ENCODE assay signal across 9 cellular contexts in genomic region chr15:64697911-64698369, GRCh38.
DNase-seq lines count a peak whose midpoint lies in the region; ATAC-seq, FAIRE-seq and TF ChIP-seq lines count a peak whose summit lies in the region.
"Had no signal": no experiment of that assay in that cellular context is flagged by ENCODE, and none has a peak within 500 bp of the region (broad histone marks: within the 10 kb centered on the region; RNA-seq: fewer than 3 reads in every experiment).

No MANE protein-coding gene starts in this region.

- peak; percentile 76 to 80 for DNase-seq in activated T-cell treated with anti-CD3 and anti-CD28 coated beads, Interleukin-2, amount 50 U/mL, for 72 hours
- DNase-seq in hepatocyte (ENCODE audit: low spot score) (no peak), cortex of kidney (lab: John Stamatoyannopoulos, UW) (no peak), NOMO-1 treated with dmso at 0.1 percent for 144 hours (lab: John Stamatoyannopoulos, UW; ENCODE audit: unreplicated experiment) (no peak), urothelium cell line (ENCODE audit: low spot score) (no peak)
- DNase-seq in stimulated activated CD8-positive, alpha-beta memory T cell treated with anti-CD3 and anti-CD28 coated beads, Interleukin-4, amount 100 ng/mL, for 48 hours: peak; percentile 72

- CTCF ChIA-PET in HEK293 (lab: Yijun Ruan, JAX): interaction anchor here (0.6 to 1.4 kb wide), 4 partner anchors 11 to 33 kb away, joined by 3 to 7 read pairs (median 6); no protein-coding TSS in a partner anchor

- peak overlapping the region; percentile 81 for H3K27ac Mint-ChIP-seq in activated T-cell treated with anti-CD3 and anti-CD28 coated beads, Interleukin-2, amount 50 U/mL, for 72 hours

- H3K27me3 Mint-ChIP-seq in activated T-cell treated with anti-CD3 and anti-CD28 coated beads, Interleukin-2, amount 50 U/mL, for 72 hours (ENCODE audit: low read depth): no peaks in the 10 kb centered on the region

- peak overlapping the region; percentile 95 for H3K4me2 ChIP-seq in hepatocyte

- H3K27ac ChIP-seq in HEK293 (ENCODE audit: extremely low read depth, low read depth, low read length): no peak overlapping the region
- peak overlapping the region; percentile 25 for H3K27ac ChIP-seq in hepatocyte

- H3K4me1 ChIP-seq in HEK293 (ENCODE audit: control insufficient read depth, insufficient read depth, low read length) (peaks cover 18% of the 10 kb centered on the region), hepatocyte (ENCODE audit: insufficient read depth) (peaks cover 46% of the 10 kb centered on the region)

- peaks cover 49% of the 10 kb centered on the region for H4K20me1 ChIP-seq in hepatocyte (ENCODE audit: insufficient read depth, poor library complexity, severe bottlenecking)

- H3K9me3 Mint-ChIP-seq in activated T-cell treated with anti-CD3 and anti-CD28 coated beads, Interleukin-2, amount 50 U/mL, for 72 hours: no peaks in the 10 kb centered on the region

- peaks cover 6 to 14% of the 10 kb centered on the region in 2 donors for H3K36me3 Mint-ChIP-seq in activated T-cell treated with anti-CD3 and anti-CD28 coated beads, Interleukin-2, amount 50 U/mL, for 72 hours (ENCODE audit: insufficient read depth in 2 of 2)

- no peak for FAIRE-seq in urothelium cell line (lab: Jason Lieb, UNC)

- H3K9me3 ChIP-seq in HEK293 (ENCODE audit: control insufficient read depth, insufficient read depth, low read depth, low read length) (no peaks in the 10 kb centered on the region), hepatocyte (ENCODE audit: low read depth) (no peaks in the 10 kb centered on the region)

- peak overlapping the region; percentile 73 to 87 for H3K4me3 Mint-ChIP-seq in activated T-cell treated with anti-CD3 and anti-CD28 coated beads, Interleukin-2, amount 50 U/mL, for 72 hours

- WGBS in hepatocyte (ENCODE audit: low lambda C conversion rate, missing lambda C conversion rate): 92% methylated on average over 3 of the region's 3 CpGs

- TF ChIP-seq CTCF in HEK293 (tag by site-specific recombination; IDR thresholded peaks at IDR 0.05): no peak
- TF ChIP-seq CTCF in hepatocyte (IDR thresholded peaks at IDR 0.05; ENCODE audit: poor library complexity): no peak

- no peak overlapping the region for H3K4me3 ChIP-seq in HEK293 (ENCODE audit: low read depth, low read length)
- H3K4me3 ChIP-seq in hepatocyte: no peak overlapping the region
- H3K4me3 ChIP-seq: skin epidermis had no signal

- H3K79me2 ChIP-seq in hepatocyte: peaks cover 97% of the 10 kb centered on the region

- H3K9me2 ChIP-seq in hepatocyte (replicated peaks; ENCODE audit: insufficient read depth): no peaks in the 10 kb centered on the region

- peaks cover 0 to 31% of the 10 kb centered on the region in 2 experiments; a peak in 2 of 3 replicates for H3K36me3 ChIP-seq in HEK293 (ENCODE audit: control insufficient read depth in 2 of 2, insufficient read depth in 1 of 2, low read length in 2 of 2)
- no peaks in the 10 kb centered on the region for H3K36me3 ChIP-seq in hepatocyte (replicated peaks; ENCODE audit: insufficient read depth, low read depth)

- peaks cover 85% of the 10 kb centered on the region for H3K4me1 Mint-ChIP-seq in activated T-cell treated with anti-CD3 and anti-CD28 coated beads, Interleukin-2, amount 50 U/mL, for 72 hours (ENCODE audit: low read depth)

- ATAC-seq in activated T-cell treated with anti-CD3 and anti-CD28 coated beads, Interleukin-2, amount 50 U/mL, for 72 hours (replicated peaks in 1 of 2): peak; percentile 81 to 86
- no peak for ATAC-seq in GM19351 (IDR thresholded peaks at IDR 0.05; ENCODE audit: unreplicated experiment)

- H3K27me3 ChIP-seq in hepatocyte: no peaks in the 10 kb centered on the region

- no peak overlapping the region for H2AFZ ChIP-seq in hepatocyte

- POLR2A ChIA-PET in HEK293 (lab: Yijun Ruan, JAX): no interaction called here

TF ChIP-seq in HEK293, 187 proteins besides CTCF, POLR2A, EP300 and RAD21 (continues in another document):
- TF ChIP-seq ZBTB17 (tag by site-specific recombination; IDR thresholded peaks at IDR 0.05) (peak; percentile 54; the same call in 1 of the 2 replicates), ZNF140 (tag by site-specific recombination; IDR thresholded peaks at IDR 0.05) (no peak), PRDM6 (tag by site-specific recombination; IDR thresholded peaks at IDR 0.05) (peak; percentile 66), ZNF645 (tag by site-specific recombination; IDR thresholded peaks at IDR 0.05) (no peak), ZNF629 (tag by site-specific recombination; IDR thresholded peaks at IDR 0.05) (peak; percentile 84), SETDB1 (IDR thresholded peaks at IDR 0.05; ENCODE audit: insufficient read length, low read length) (no peak), ZXDB (tag by site-specific recombination; IDR thresholded peaks at IDR 0.05) (no peak), ZBTB8A (tag by site-specific recombination; IDR thresholded peaks at IDR 0.05) (no peak), ZNF274 (IDR thresholded peaks at IDR 0.05; ENCODE audit: low read length) (no peak), ZNF274 (tag by site-specific recombination; IDR thresholded peaks at IDR 0.05; ENCODE audit: borderline replicate concordance) (no peak), ZBTB48 (tag by site-specific recombination; IDR thresholded peaks at IDR 0.05) (peak; percentile 39; the same call in 1 of the 2 replicates), ZNF510 (tag by site-specific recombination; IDR thresholded peaks at IDR 0.05; ENCODE audit: insufficient replicate concordance) (no peak), ZNF660 (tag by site-specific recombination; IDR thresholded peaks at IDR 0.05) (peak; percentile 81; the same call in 1 of the 2 replicates), ZNF548 (tag by site-specific recombination; IDR thresholded peaks at IDR 0.05) (no peak), ZNF18 (tag by site-specific recombination; IDR thresholded peaks at IDR 0.05) (no peak), ZNF404 (tag by site-specific recombination; IDR thresholded peaks at IDR 0.05) (no peak), SP2 (tag by site-specific recombination; IDR thresholded peaks at IDR 0.05) (no peak), OVOL3 (tag by site-specific recombination; IDR thresholded peaks at IDR 0.05) (no peak), ZNF555 (tag by site-specific recombination; conservative IDR thresholded peaks at IDR 0.05) (no peak), ZNF701 (tag by site-specific recombination; IDR thresholded peaks at IDR 0.05) (no peak), ZBTB20 (tag by site-specific recombination; IDR thresholded peaks at IDR 0.05) (peak; percentile 20; the same call in 1 of the 2 replicates), IKZF3 (tag by site-specific recombination; IDR thresholded peaks at IDR 0.05) (0 out of 2 replicates have a peak, but pooled peaks have one; percentile 7), ZNF571 (tag by site-specific recombination; IDR thresholded peaks at IDR 0.05) (no peak), ZNF394 (tag by site-specific recombination; IDR thresholded peaks at IDR 0.05; ENCODE audit: borderline replicate concordance) (peak; percentile 7; the same call in 1 of the 2 replicates), ZNF626 (tag by site-specific recombination; IDR thresholded peaks at IDR 0.05) (no peak), ZNF366 (tag by site-specific recombination; conservative IDR thresholded peaks at IDR 0.05) (peak; percentile 49; the same call in 1 of the 2 replicates)

Comparison
In these comparisons a context has a peak if more than half of its experiments do, and no peak if none do; other contexts are left out.
1. DNase-seq: peak in activated T-cell treated with anti-CD3 and anti-CD28 coated beads, Interleukin-2, amount 50 U/mL, for 72 hours (2 of 2) and stimulated activated CD8-positive, alpha-beta memory T cell treated with anti-CD3 and anti-CD28 coated beads, Interleukin-4, amount 100 ng/mL, for 48 hours (single experiment); none in hepatocyte (single experiment), cortex of kidney (single experiment), NOMO-1 treated with dmso at 0.1 percent for 144 hours (single experiment) and urothelium cell line (single experiment).